In the genomic region with DNA sequence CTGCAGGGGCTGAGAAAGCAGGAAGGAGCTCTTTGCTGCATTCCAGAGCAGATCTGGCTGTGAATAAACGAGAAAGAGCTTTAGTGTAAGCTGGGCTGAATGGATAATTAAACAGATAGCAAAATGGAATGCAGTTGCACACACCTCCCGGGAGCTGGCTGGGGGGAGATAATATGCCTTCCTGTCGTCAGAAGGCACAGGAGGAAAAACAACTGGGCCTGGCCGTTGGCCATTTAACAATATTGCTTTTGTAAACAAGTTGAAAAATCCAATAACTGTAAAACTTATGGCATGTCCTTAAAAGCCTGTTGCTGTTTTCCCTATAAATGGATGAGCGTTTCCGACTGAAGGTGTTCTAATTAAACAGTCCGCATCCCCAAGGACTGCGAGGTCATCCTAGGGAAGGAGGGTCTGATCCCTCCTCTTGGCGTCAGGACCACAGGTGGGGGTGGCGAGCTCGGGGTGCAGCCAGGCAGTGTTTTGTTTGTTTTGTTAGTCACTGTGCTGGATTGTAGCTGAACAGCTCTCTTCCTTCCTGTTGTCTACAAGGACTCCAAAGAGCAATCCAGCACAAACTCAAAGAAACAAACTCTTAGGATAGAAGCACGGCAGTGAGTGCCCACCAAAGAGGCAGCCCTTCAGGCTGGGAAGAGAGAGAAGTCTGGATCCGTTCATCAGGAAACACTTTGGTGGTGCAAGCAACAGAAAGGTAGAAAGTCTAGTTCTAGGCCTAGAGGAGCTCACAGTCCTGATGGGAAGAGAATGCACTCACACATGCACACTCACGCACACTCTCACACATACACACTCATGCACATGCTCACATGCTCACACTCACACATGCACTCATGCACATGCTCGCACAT, we compare ENCODE assay signal across 1 cellular context.
TF ChIP-seq lines count a peak whose summit lies in the region.

No MANE protein-coding gene starts in this region.

TF ChIP-seq in K562, 482 proteins besides CTCF, POLR2A, EP300 and RAD21 (continued from another document and continues in another):
- TF ChIP-seq, protein P1, sequence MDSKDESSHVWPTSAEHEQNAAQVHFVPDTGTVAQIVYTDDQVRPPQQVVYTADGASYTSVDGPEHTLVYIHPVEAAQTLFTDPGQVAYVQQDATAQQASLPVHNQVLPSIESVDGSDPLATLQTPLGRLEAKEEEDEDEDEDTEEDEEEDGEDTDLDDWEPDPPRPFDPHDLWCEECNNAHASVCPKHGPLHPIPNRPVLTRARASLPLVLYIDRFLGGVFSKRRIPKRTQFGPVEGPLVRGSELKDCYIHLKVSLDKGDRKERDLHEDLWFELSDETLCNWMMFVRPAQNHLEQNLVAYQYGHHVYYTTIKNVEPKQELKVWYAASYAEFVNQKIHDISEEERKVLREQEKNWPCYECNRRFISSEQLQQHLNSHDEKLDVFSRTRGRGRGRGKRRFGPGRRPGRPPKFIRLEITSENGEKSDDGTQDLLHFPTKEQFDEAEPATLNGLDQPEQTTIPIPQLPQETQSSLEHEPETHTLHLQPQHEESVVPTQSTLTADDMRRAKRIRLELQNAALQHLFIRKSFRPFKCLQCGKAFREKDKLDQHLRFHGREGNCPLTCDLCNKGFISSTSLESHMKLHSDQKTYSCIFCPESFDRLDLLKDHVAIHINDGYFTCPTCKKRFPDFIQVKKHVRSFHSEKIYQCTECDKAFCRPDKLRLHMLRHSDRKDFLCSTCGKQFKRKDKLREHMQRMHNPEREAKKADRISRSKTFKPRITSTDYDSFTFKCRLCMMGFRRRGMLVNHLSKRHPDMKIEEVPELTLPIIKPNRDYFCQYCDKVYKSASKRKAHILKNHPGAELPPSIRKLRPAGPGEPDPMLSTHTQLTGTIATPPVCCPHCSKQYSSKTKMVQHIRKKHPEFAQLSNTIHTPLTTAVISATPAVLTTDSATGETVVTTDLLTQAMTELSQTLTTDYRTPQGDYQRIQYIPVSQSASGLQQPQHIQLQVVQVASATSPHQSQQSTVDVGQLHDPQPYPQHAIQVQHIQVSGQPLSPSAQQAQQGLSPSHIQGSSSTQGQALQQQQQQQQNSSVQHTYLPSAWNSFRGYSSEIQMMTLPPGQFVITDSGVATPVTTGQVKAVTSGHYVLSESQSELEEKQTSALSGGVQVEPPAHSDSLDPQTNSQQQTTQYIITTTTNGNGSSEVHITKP (IDR thresholded peaks at IDR 0.05; ENCODE audit: partially characterized antibody), result no peak
- TF ChIP-seq MIER1 (IDR thresholded peaks at IDR 0.05; ENCODE audit: low read depth) (no peak), TAF1 (IDR thresholded peaks at IDR 0.05; ENCODE audit: control insufficient read depth, extremely low read depth, insufficient read depth, low read length, severe bottlenecking) (no peak), TCF3 (CRISPR knock-in tag; IDR thresholded peaks at IDR 0.05) (peak; percentile 75), TRIM24 (IDR thresholded peaks at IDR 0.05) (0 out of 4 replicates have a peak, but pooled peaks of 1 of the 2 experiments have one; percentile 11), SMARCE1 (IDR thresholded peaks at IDR 0.05) (0 out of 2 replicates have a peak, but pooled peaks have one; percentile 47), PHF21A (IDR thresholded peaks at IDR 0.05; ENCODE audit: borderline replicate concordance, low read depth) (no peak), CBX8 (IDR thresholded peaks at IDR 0.05; ENCODE audit: borderline replicate concordance, extremely low read depth, low read depth, low read length, poor library complexity, severe bottlenecking) (no peak), TAF7 (tag; IDR thresholded peaks at IDR 0.05) (no peak), CBFA2T2 (conservative IDR thresholded peaks at IDR 0.05) (peak; percentile 69), HNRNPK (IDR thresholded peaks at IDR 0.05; ENCODE audit: low read depth, low read length, poor library complexity, severe bottlenecking) (no peak), LEF1 (IDR thresholded peaks at IDR 0.05) (peak; percentile 34; the same call in 1 of the 2 replicates), MYC (IDR thresholded peaks at IDR 0.05; ENCODE audit: low read depth, low read length) (no peak), MYC (CRISPR knock-in tag; IDR thresholded peaks at IDR 0.05; ENCODE audit: borderline replicate concordance, low read depth) (no peak), ZC3H4 (CRISPR knock-in tag; IDR thresholded peaks at IDR 0.05; ENCODE audit: borderline replicate concordance) (0 out of 2 replicates have a peak, but pooled peaks have one; percentile 30), MCM2 (IDR thresholded peaks at IDR 0.05; ENCODE audit: low read depth) (no peak), MITF (IDR thresholded peaks at IDR 0.05) (no peak), SMAD3 (CRISPR knock-in tag; conservative IDR thresholded peaks at IDR 0.05) (no peak), CBFA2T3 (IDR thresholded peaks at IDR 0.05) (peak; percentile 81), DMBX1 (CRISPR knock-in tag; IDR thresholded peaks at IDR 0.05; ENCODE audit: borderline replicate concordance) (no peak), ZNF785 (CRISPR knock-in tag; IDR thresholded peaks at IDR 0.05) (no peak), KLF10 (CRISPR knock-in tag; IDR thresholded peaks at IDR 0.05) (no peak), GABPA (tag; conservative IDR thresholded peaks at IDR 0.05; ENCODE audit: low read depth) (no peak), MXI1 (IDR thresholded peaks at IDR 0.05; ENCODE audit: low read depth, low read length) (no peak), BRD9 (IDR thresholded peaks at IDR 0.05; ENCODE audit: low read depth, partially characterized antibody) (no peak)
- TF ChIP-seq, protein P2, sequence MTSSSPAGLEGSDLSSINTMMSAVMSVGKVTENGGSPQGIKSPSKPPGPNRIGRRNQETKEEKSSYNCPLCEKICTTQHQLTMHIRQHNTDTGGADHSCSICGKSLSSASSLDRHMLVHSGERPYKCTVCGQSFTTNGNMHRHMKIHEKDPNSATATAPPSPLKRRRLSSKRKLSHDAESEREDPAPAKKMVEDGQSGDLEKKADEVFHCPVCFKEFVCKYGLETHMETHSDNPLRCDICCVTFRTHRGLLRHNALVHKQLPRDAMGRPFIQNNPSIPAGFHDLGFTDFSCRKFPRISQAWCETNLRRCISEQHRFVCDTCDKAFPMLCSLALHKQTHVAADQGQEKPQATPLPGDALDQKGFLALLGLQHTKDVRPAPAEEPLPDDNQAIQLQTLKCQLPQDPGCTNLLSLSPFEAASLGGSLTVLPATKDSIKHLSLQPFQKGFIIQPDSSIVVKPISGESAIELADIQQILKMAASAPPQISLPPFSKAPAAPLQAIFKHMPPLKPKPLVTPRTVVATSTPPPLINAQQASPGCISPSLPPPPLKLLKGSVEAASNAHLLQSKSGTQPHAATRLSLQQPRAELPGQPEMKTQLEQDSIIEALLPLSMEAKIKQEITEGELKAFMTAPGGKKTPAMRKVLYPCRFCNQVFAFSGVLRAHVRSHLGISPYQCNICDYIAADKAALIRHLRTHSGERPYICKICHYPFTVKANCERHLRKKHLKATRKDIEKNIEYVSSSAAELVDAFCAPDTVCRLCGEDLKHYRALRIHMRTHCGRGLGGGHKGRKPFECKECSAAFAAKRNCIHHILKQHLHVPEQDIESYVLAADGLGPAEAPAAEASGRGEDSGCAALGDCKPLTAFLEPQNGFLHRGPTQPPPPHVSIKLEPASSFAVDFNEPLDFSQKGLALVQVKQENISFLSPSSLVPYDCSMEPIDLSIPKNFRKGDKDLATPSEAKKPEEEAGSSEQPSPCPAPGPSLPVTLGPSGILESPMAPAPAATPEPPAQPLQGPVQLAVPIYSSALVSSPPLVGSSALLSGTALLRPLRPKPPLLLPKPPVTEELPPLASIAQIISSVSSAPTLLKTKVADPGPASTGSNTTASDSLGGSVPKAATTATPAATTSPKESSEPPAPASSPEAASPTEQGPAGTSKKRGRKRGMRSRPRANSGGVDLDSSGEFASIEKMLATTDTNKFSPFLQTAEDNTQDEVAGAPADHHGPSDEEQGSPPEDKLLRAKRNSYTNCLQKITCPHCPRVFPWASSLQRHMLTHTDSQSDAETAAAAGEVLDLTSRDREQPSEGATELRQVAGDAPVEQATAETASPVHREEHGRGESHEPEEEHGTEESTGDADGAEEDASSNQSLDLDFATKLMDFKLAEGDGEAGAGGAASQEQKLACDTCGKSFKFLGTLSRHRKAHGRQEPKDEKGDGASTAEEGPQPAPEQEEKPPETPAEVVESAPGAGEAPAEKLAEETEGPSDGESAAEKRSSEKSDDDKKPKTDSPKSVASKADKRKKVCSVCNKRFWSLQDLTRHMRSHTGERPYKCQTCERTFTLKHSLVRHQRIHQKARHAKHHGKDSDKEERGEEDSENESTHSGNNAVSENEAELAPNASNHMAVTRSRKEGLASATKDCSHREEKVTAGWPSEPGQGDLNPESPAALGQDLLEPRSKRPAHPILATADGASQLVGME (CRISPR knock-in tag; IDR thresholded peaks at IDR 0.05), result no peak
- TF ChIP-seq, protein P3, sequence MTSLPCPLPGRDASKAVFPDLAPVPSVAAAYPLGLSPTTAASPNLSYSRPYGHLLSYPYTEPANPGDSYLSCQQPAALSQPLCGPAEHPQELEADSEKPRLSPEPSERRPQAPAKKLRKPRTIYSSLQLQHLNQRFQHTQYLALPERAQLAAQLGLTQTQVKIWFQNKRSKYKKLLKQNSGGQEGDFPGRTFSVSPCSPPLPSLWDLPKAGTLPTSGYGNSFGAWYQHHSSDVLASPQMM (CRISPR knock-in tag; IDR thresholded peaks at IDR 0.05), result no peak
- TF ChIP-seq, protein P4, sequence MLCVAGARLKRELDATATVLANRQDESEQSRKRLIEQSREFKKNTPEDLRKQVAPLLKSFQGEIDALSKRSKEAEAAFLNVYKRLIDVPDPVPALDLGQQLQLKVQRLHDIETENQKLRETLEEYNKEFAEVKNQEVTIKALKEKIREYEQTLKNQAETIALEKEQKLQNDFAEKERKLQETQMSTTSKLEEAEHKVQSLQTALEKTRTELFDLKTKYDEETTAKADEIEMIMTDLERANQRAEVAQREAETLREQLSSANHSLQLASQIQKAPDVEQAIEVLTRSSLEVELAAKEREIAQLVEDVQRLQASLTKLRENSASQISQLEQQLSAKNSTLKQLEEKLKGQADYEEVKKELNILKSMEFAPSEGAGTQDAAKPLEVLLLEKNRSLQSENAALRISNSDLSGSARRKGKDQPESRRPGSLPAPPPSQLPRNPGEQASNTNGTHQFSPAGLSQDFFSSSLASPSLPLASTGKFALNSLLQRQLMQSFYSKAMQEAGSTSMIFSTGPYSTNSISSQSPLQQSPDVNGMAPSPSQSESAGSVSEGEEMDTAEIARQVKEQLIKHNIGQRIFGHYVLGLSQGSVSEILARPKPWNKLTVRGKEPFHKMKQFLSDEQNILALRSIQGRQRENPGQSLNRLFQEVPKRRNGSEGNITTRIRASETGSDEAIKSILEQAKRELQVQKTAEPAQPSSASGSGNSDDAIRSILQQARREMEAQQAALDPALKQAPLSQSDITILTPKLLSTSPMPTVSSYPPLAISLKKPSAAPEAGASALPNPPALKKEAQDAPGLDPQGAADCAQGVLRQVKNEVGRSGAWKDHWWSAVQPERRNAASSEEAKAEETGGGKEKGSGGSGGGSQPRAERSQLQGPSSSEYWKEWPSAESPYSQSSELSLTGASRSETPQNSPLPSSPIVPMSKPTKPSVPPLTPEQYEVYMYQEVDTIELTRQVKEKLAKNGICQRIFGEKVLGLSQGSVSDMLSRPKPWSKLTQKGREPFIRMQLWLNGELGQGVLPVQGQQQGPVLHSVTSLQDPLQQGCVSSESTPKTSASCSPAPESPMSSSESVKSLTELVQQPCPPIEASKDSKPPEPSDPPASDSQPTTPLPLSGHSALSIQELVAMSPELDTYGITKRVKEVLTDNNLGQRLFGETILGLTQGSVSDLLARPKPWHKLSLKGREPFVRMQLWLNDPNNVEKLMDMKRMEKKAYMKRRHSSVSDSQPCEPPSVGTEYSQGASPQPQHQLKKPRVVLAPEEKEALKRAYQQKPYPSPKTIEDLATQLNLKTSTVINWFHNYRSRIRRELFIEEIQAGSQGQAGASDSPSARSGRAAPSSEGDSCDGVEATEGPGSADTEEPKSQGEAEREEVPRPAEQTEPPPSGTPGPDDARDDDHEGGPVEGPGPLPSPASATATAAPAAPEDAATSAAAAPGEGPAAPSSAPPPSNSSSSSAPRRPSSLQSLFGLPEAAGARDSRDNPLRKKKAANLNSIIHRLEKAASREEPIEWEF (CRISPR knock-in tag; IDR thresholded peaks at IDR 0.05), result no peak
- TF ChIP-seq, protein P5, sequence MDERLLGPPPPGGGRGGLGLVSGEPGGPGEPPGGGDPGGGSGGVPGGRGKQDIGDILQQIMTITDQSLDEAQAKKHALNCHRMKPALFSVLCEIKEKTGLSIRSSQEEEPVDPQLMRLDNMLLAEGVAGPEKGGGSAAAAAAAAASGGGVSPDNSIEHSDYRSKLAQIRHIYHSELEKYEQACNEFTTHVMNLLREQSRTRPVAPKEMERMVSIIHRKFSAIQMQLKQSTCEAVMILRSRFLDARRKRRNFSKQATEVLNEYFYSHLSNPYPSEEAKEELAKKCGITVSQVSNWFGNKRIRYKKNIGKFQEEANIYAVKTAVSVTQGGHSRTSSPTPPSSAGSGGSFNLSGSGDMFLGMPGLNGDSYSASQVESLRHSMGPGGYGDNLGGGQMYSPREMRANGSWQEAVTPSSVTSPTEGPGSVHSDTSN (CRISPR knock-in tag; IDR thresholded peaks at IDR 0.05; ENCODE audit: low read depth), result no peak
- TF ChIP-seq, protein P5 (tag; conservative IDR thresholded peaks at IDR 0.05; ENCODE audit: low read depth), result no peak
- TF ChIP-seq, protein P6, sequence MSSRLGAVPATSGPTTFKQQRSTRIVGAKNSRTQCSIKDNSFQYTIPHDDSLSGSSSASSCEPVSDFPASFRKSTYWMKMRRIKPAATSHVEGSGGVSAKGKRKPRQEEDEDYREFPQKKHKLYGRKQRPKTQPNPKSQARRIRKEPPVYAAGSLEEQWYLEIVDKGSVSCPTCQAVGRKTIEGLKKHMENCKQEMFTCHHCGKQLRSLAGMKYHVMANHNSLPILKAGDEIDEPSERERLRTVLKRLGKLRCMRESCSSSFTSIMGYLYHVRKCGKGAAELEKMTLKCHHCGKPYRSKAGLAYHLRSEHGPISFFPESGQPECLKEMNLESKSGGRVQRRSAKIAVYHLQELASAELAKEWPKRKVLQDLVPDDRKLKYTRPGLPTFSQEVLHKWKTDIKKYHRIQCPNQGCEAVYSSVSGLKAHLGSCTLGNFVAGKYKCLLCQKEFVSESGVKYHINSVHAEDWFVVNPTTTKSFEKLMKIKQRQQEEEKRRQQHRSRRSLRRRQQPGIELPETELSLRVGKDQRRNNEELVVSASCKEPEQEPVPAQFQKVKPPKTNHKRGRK (tag; IDR thresholded peaks at IDR 0.05), result no peak
